ENCODE assay signal across 1 cellular context in genomic region chr2:181658444-181658843, GRCh38.
TF ChIP-seq lines count a peak whose summit lies in the region.

No MANE protein-coding gene starts in this region.

TF ChIP-seq in SK-N-SH treated with all-trans-retinoic acid at 6 μM for 48 hours, 23 proteins besides CTCF, POLR2A, EP300 and RAD21 (continued from another document):
- TF ChIP-seq CREB5 (CRISPR knock-in tag; IDR thresholded peaks at IDR 0.05; ENCODE audit: low read depth), result no peak
- TF ChIP-seq ZFP30 (CRISPR knock-in tag; IDR thresholded peaks at IDR 0.05), result no peak
- no peak for TF ChIP-seq BACH2 (CRISPR knock-in tag; IDR thresholded peaks at IDR 0.05; ENCODE audit: borderline replicate concordance)
- no peak for TF ChIP-seq ZNF70 (CRISPR knock-in tag; IDR thresholded peaks at IDR 0.05)
- TF ChIP-seq ARNTL (CRISPR knock-in tag; IDR thresholded peaks at IDR 0.05; ENCODE audit: borderline replicate concordance, low read depth), result no peak
- TF ChIP-seq RARB (CRISPR knock-in tag; IDR thresholded peaks at IDR 0.05), result no peak
- TF ChIP-seq SNAI2 (CRISPR knock-in tag; IDR thresholded peaks at IDR 0.05), result no peak
TF ChIP-seq in SK-N-SH treated with all-trans-retinoic acid at 6 μM for 48 hours: peak in this region for 0.
